8 cellular contexts compared by ENCODE assay signal in the genomic region with DNA sequence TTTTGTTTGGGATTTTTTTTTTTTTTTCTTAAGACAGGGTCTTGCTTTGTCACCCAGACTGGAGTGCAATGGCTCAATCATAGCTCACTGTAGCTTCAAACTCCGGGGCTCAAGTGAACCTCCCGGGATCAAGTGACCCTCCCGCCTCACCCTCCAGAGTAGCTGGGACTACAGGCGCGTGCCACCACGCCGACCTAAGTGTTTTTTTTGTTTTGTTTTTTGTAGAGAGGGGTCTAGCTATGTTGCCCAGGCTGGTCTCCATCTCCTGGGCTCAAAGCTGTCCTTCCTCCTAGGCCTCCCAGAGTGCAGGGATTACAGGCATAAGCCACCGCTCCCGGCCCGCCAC. TPM values are rescaled to one million over a fixed set of nuclear protein-coding genes. Genes with fewer than 3 reads are reported as not detected.
A peak's percentile ranks its signal among the peaks of the same experiment; 100 is the strongest.
DNase-seq lines count a peak whose midpoint lies in the region; ATAC-seq, FAIRE-seq and TF ChIP-seq lines count a peak whose summit lies in the region.

No MANE protein-coding gene starts in this region.

- TF ChIP-seq CTCF in GM06990 (IDR thresholded peaks at IDR 0.05; ENCODE audit: insufficient read depth, low read length, poor library complexity, severe bottlenecking): no peak
- TF ChIP-seq CTCF in RWPE1 (conservative IDR thresholded peaks at IDR 0.05; ENCODE audit: low read depth): no peak
- TF ChIP-seq CTCF in esophagus squamous epithelium (IDR thresholded peaks at IDR 0.05): no peak
- TF ChIP-seq CTCF in pancreas (IDR thresholded peaks at IDR 0.05): no peak

- TF ChIP-seq POLR2A in esophagus squamous epithelium (IDR thresholded peaks at IDR 0.05): no peak

- H3K27me3 ChIP-seq in GM06990 (replicated peaks; ENCODE audit: control insufficient read depth, insufficient read depth, low read length) (no peaks in the 10 kb centered on the region), esophagus squamous epithelium (no peaks in the 10 kb centered on the region), pancreas (no peaks in the 10 kb centered on the region)

- H3K4me3 ChIP-seq in GM06990 (replicated peaks; ENCODE audit: low read depth, low read length) (peak overlapping the region; percentile 79), esophagus squamous epithelium (peak overlapping the region; percentile 62 to 97 (median 74)), pancreas (peak overlapping the region; percentile 58 to 90 (median 80))

- CTCF ChIA-PET in RWPE1 (lab: Yijun Ruan, JAX): interaction anchor here (0.7 to 1.8 kb wide), 7 partner anchors 14 to 44 kb away, joined by 3 to 8 read pairs (median 3); no protein-coding TSS in a partner anchor

- ATAC-seq in pancreas (peak in 3 of 4 donors; percentile 38 to 51 (median 50)), sciatic nerve (no peak)

- H3K4me1 ChIP-seq in esophagus squamous epithelium (peaks cover 0 to 21% (median 0%) of the 10 kb centered on the region in 3 donors), pancreas (no peaks in the 10 kb centered on the region)

- H3K9me3 ChIP-seq in esophagus squamous epithelium: no peaks in the 10 kb centered on the region
- no peaks in the 10 kb centered on the region for H3K9me3 ChIP-seq in pancreas

- DNase-seq in GM06990 (ENCODE audit: extremely low read depth, insufficient read length): peak; percentile 15
- DNase-seq in RWPE1 (ENCODE audit: low spot score): no peak
- DNase-seq in esophagus squamous epithelium (lab: John Stamatoyannopoulos, UW): no peak
- DNase-seq in pancreas: no peak
- DNase-seq in GM19240 (ENCODE audit: insufficient read length, low spot score): no peak
- DNase-seq in NCI-H2107 (lab: John Stamatoyannopoulos, UW): no peak
- no peak for DNase-seq in sciatic nerve (ENCODE audit: low spot score)
- no peak for DNase-seq in DMS79 (lab: John Stamatoyannopoulos, UW)

- H3K36me3 ChIP-seq in GM06990 (ENCODE audit: control insufficient read depth, insufficient read depth, low read length): no peaks in the 10 kb centered on the region
- peaks cover 0 to 17% (median 0%) of the 10 kb centered on the region in 3 donors for H3K36me3 ChIP-seq in esophagus squamous epithelium
- no peaks in the 10 kb centered on the region for H3K36me3 ChIP-seq in pancreas

- intact Hi-C loops in esophagus squamous epithelium (cut with DNase I): no loop called here
- intact Hi-C loops in pancreas (cut with DNase I): no loop called here
- intact Hi-C loops in sciatic nerve (cut with DNase I): no loop called here

- no peak for FAIRE-seq in pancreas (lab: Jason Lieb, UNC)

- POLR2A ChIA-PET in RWPE1 (lab: Yijun Ruan, JAX; ENCODE audit: low non-redundant PET): interaction anchor here (0.6 to 0.7 kb wide), 2 partner anchors 50 to 52 kb away, joined by 6 to 8 read pairs; no protein-coding TSS in a partner anchor

- WGBS in esophagus squamous epithelium, 2 donors: 32 to 53% methylated on average over 9 to 10 of the region's 10 CpGs
- 13 to 18% methylated on average over 10 of the region's 10 CpGs for WGBS in pancreas, 2 donors

- H3K27ac ChIP-seq in RWPE1 (peak overlapping the region; percentile 89), esophagus squamous epithelium (peak overlapping the region; percentile 79 to 93 (median 89)), pancreas (peak overlapping the region; percentile 80 to 84 (median 82))

RNA-seq across cellular contexts. Expression of a gene that starts 0.8 kb away (rescaled TPM):
- total RNA-seq in esophagus squamous epithelium (10 to 100 TPM in 3 of 4 donors, 1 to 10 TPM in 1; 6.3 to 19.5 (median 13.5) TPM), pancreas (10 to 100 TPM; 10.4 to 14.0 (median 13.1) TPM), sciatic nerve (15.0 TPM)
- 1 to 10 TPM; 5.5 to 6.0 TPM for polyA plus RNA-seq in pancreas

RNA-seq across cellular contexts. Expression of a gene that starts 40.8 kb away (rescaled TPM):
- total RNA-seq in esophagus squamous epithelium: under 1 TPM in 3 of 4 donors, not detected in 1; 0.40 to 0.57 (median 0.47) TPM
- under 1 TPM in 1 of 6 donors, not detected in 5; 0.09 TPM for total RNA-seq in pancreas
- polyA plus RNA-seq in pancreas: under 1 TPM; 0.11 to 0.26 TPM
- not detected for total RNA-seq in sciatic nerve
